ENCODE assay signal across 8 cellular contexts in the genomic region with DNA sequence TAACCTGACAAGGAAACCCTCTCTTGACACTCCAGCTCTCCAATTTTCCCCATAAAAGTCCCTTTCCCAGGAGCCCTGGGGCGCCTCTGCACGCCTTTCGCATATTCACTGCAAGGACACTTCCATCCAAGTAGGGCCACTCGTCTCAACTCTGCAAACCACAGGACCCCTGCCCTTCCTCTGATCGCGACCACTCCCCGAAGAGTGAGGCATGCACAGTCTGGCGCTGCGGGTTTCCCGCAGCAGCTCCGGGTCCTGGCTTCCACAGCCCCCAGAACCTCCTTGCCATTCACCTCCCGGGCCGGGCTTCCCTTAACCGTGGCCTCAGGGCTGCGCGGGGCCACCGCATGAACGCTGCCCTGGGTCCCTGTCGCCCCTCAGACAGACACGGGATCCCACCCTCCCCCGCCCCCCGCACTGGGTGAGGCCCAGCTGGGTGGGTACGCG. TPM values are rescaled to one million over a fixed set of nuclear protein-coding genes. Genes with fewer than 3 reads are reported as not detected.
A peak's percentile ranks its signal among the peaks of the same experiment; 100 is the strongest.
DNase-seq lines count a peak whose midpoint lies in the region; ATAC-seq, FAIRE-seq and TF ChIP-seq lines count a peak whose summit lies in the region.

No MANE protein-coding gene starts in this region.

- DNase-seq in activated CD4-positive, alpha-beta T cell treated with anti-CD3 and anti-CD28 coated beads for 36 hours = no peak
- no peak for DNase-seq in activated CD4-positive, alpha-beta T cell treated with anti-CD3 and anti-CD28 coated beads, Interleukin-2, amount 50 U/mL, for 1 hour
- DNase-seq in NB4 (ENCODE audit: low read depth) (no peak), endodermal cell (no peak), midbrain (lab: John Stamatoyannopoulos, UW) (no peak), A172 (ENCODE audit: low spot score) (no peak), D721Med (ENCODE audit: insufficient read length, low spot score) (no peak)

- H3K9me3 ChIP-seq in endodermal cell (ENCODE audit: control insufficient read depth, low read length) (no peaks in the 10 kb centered on the region), neuron (ENCODE audit: low read length) (no peaks in the 10 kb centered on the region)

- CTCF ChIA-PET in activated CD4-positive, alpha-beta T cell treated with anti-CD3 and anti-CD28 coated beads for 36 hours (lab: Charles Lee) = interaction anchor here (0.9 to 11.2 kb wide), 4 partner anchors 12 to 48 kb away, joined by 4 to 98 read pairs (median 6); no protein-coding TSS in a partner anchor

- H3K4me1 ChIP-seq in endodermal cell (ENCODE audit: control insufficient read depth, insufficient read depth, low read length) (peaks cover 39% of the 10 kb centered on the region), neuron (ENCODE audit: insufficient read depth, low read length) (peaks cover 22% of the 10 kb centered on the region)

- H3K4me3 Mint-ChIP-seq in activated CD4-positive, alpha-beta T cell treated with anti-CD3 and anti-CD28 coated beads for 36 hours = peak overlapping the region; percentile 97
- H3K4me3 Mint-ChIP-seq in endodermal cell = peak overlapping the region; percentile 90

- peak overlapping the region; percentile 96 for H3K27ac ChIP-seq in endodermal cell (ENCODE audit: low read depth, low read length)

- WGBS in endodermal cell (ENCODE audit: insufficient coverage in 1 of 2, insufficient read length in 1 of 2), 2 experiments = 0% methylated on average over 4 to 24 of the region's 24 CpGs

- peak overlapping the region; percentile 96 for H3K4me3 ChIP-seq in NB4 (ENCODE audit: low read depth, low read length)
- peak overlapping the region; percentile 97 for H3K4me3 ChIP-seq in endodermal cell (ENCODE audit: low read length)
- H3K4me3 ChIP-seq in neuron (ENCODE audit: low read length) = peak overlapping the region; percentile 93

- ATAC-seq in activated CD4-positive, alpha-beta T cell treated with anti-CD3 and anti-CD28 coated beads for 36 hours = no peak

- H3K36me3 ChIP-seq in endodermal cell (ENCODE audit: control insufficient read depth, insufficient read depth, low read length) = peaks cover 30% of the 10 kb centered on the region
- H3K36me3 ChIP-seq in neuron (ENCODE audit: insufficient read depth, low read length) = peaks cover 33% of the 10 kb centered on the region

- H3K9me3 Mint-ChIP-seq in activated CD4-positive, alpha-beta T cell treated with anti-CD3 and anti-CD28 coated beads for 36 hours (ENCODE audit: low read depth) = no peaks in the 10 kb centered on the region
- no peaks in the 10 kb centered on the region for H3K9me3 Mint-ChIP-seq in endodermal cell

- TF ChIP-seq CTCF in NB4 (IDR thresholded peaks at IDR 0.05; ENCODE audit: low read depth, low read length) (no peak), endodermal cell (conservative IDR thresholded peaks at IDR 0.05) (no peak), D721Med (IDR thresholded peaks at IDR 0.05; ENCODE audit: insufficient read depth, missing control alignments) (no peak)

- H3K9ac ChIP-seq in endodermal cell (ENCODE audit: extremely low read depth, low read length, poor library complexity, severe bottlenecking) = peak overlapping the region; percentile 88

- H3K27ac Mint-ChIP-seq in activated CD4-positive, alpha-beta T cell treated with anti-CD3 and anti-CD28 coated beads for 36 hours = peak overlapping the region; percentile 92
- peak overlapping the region; percentile 95 for H3K27ac Mint-ChIP-seq in endodermal cell

- POLR2A ChIA-PET in activated CD4-positive, alpha-beta T cell treated with anti-CD3 and anti-CD28 coated beads for 36 hours (lab: Charles Lee) = interaction anchor here (0.6 kb wide), 2 partner anchors 17 to 404 kb away, joined by 3 read pairs; no protein-coding TSS in a partner anchor

- peak overlapping the region; percentile 57 for H2AFZ ChIP-seq in neuron (ENCODE audit: low read depth, low read length)

- H3K4me1 Mint-ChIP-seq in activated CD4-positive, alpha-beta T cell treated with anti-CD3 and anti-CD28 coated beads for 36 hours = peaks cover 82% of the 10 kb centered on the region
- peaks cover 82% of the 10 kb centered on the region for H3K4me1 Mint-ChIP-seq in endodermal cell

- H3K27me3 Mint-ChIP-seq in activated CD4-positive, alpha-beta T cell treated with anti-CD3 and anti-CD28 coated beads for 36 hours = no peaks in the 10 kb centered on the region
- no peaks in the 10 kb centered on the region for H3K27me3 Mint-ChIP-seq in endodermal cell (ENCODE audit: insufficient read depth)

- FAIRE-seq in D721Med (lab: Jason Lieb, UNC) = no peak

- H3K36me3 Mint-ChIP-seq in activated CD4-positive, alpha-beta T cell treated with anti-CD3 and anti-CD28 coated beads for 36 hours (ENCODE audit: low read depth) = peaks cover 45% of the 10 kb centered on the region
- H3K36me3 Mint-ChIP-seq in endodermal cell (ENCODE audit: low read depth) = peaks cover 30% of the 10 kb centered on the region

- TF ChIP-seq POLR2A in NB4 (IDR thresholded peaks at IDR 0.05; ENCODE audit: extremely low read depth, insufficient read length) = no peak

- intact Hi-C loops in activated CD4-positive, alpha-beta T cell treated with anti-CD3 and anti-CD28 coated beads for 36 hours (cut with DNase I, micrococcal nuclease) = loop anchor here (1.0 to 10.0 kb wide), 7 partner anchors 13 to 1875 kb away; a partner anchor contains a TSS

- H3K27me3 ChIP-seq in endodermal cell (ENCODE audit: control insufficient read depth, insufficient read depth, low read length, poor library complexity, severe bottlenecking) (no peaks in the 10 kb centered on the region), neuron (ENCODE audit: insufficient read depth, low read length) (no peaks in the 10 kb centered on the region)

RNA-seq across cellular contexts. Expression of a gene that starts 0.4 kb away (rescaled TPM):
- total RNA-seq in activated CD4-positive, alpha-beta T cell treated with anti-CD3 and anti-CD28 coated beads for 36 hours = 10 to 100 TPM; 32.0 to 36.7 TPM
- total RNA-seq in endodermal cell = 10 to 100 TPM; 26.9 to 40.6 TPM
- polyA plus RNA-seq in endodermal cell (2013, experiment 1 of 2) = 18.1 TPM
- 17.5 TPM for polyA plus RNA-seq in endodermal cell (2013, experiment 2 of 2)
- 6.7 and 7.6 TPM in 2 replicates for total RNA-seq in A172 (2014; rRNA removed; shearing (Covaris generic))

RNA-seq across cellular contexts. Expression of a gene that starts 38.2 kb away (rescaled TPM):
- total RNA-seq in activated CD4-positive, alpha-beta T cell treated with anti-CD3 and anti-CD28 coated beads for 36 hours = not detected
- under 1 TPM in 1 of 2 donors, not detected in 1; 0.26 TPM for total RNA-seq in endodermal cell
- polyA plus RNA-seq in endodermal cell (2013, experiment 1 of 2) = 0.36 TPM
- polyA plus RNA-seq in endodermal cell (2013, experiment 2 of 2) = 0.12 TPM
- not detected in 2 replicates for total RNA-seq in A172 (2014; rRNA removed; shearing (Covaris generic))
